Comparison of ENCODE assay signal across 11 cellular contexts in the genomic region with DNA sequence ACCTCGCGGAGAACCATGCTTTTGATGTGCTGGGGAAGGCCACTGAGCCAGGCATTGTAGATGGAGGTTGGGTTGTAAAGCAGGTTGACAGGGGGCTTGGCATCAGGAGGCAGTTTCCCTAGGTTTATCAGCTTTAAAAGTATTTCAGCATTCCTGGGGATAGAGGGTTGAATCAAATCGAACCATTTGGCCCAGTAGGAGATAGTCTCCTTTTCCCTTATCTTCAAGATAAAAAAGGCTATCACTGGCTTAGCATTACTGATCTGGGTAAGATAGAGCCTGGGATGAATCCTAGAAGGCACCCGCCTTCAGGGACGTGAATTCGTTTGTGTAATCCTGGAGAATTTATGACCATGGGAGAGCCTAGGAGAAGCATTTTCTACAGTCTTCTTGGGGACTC. TPM values are rescaled to one million over a fixed set of nuclear protein-coding genes. Genes with fewer than 3 reads are reported as not detected.
"Had no signal": no experiment of that assay in that cellular context is flagged by ENCODE, and none has a peak within 500 bp of the region (broad histone marks: within the 10 kb centered on the region; RNA-seq: fewer than 3 reads in every experiment).

No MANE protein-coding gene starts in this region.

- H3K27ac ChIP-seq: GM23248, HL-60 had no signal

- H3K9ac ChIP-seq: GM23248 had no signal

- H3K27ac Mint-ChIP-seq: HFFc6, IgD-negative memory B cell had no signal

- H3K4me3 Mint-ChIP-seq: HFFc6, IgD-negative memory B cell had no signal

- H3K4me3 ChIP-seq: GM23248, HAP-1 had no signal

- H3K27me3 Mint-ChIP-seq: IgD-negative memory B cell had no signal

- H3K9me3 ChIP-seq: HAP-1 had no signal

- H3K9me3 Mint-ChIP-seq: HFFc6, IgD-negative memory B cell had no signal

- DNase-seq: GM23248, GOT3, H7, HFFc6, KBM-7 had no signal

- H3K4me1 ChIP-seq: HAP-1 had no signal

- H3K36me3 ChIP-seq: HAP-1 had no signal

RNA-seq across cellular contexts. Expression of gene SLC6A16, which starts 30.6 kb away (rescaled TPM):
- total RNA-seq: GM23248, HT1080 had no signal

RNA-seq across cellular contexts. Expression of gene CD37, which starts 40.8 kb away (rescaled TPM):
- total RNA-seq: GM23248, H4, H7, HepG2, HFFc6, HT1080 had no signal
- polyA plus RNA-seq: HepG2 had no signal
